In genomic region chr3:128681277-128681829, GRCh38 we compare ENCODE assay signal across 8 cellular contexts. TPM values are rescaled to one million over a fixed set of nuclear protein-coding genes. Genes with fewer than 3 reads are reported as not detected.
DNase-seq lines count a peak whose midpoint lies in the region; ATAC-seq lines count a peak whose summit lies in the region.

No MANE protein-coding gene starts in this region.

- POLR2A ChIA-PET in activated CD4-positive, alpha-beta memory T cell treated with anti-CD3 and anti-CD28 coated beads, Interleukin-2, amount 10 ng/mL, durations not matched to agents 7 days and 5 days (lab: Charles Lee): interaction anchor here (0.8 to 3.9 kb wide), 24 partner anchors 8 to 635 kb away, joined by 3 to 59 read pairs (median 8); partner anchors contain the start of genes ACAD9, RAB7A and RPN1

- H3K27ac Mint-ChIP-seq in activated CD4-positive, alpha-beta memory T cell treated with anti-CD3 and anti-CD28 coated beads, Interleukin-2, amount 10 ng/mL, durations not matched to agents 7 days and 5 days: peak overlapping the region; percentile 86

- H3K4me3 Mint-ChIP-seq in activated CD4-positive, alpha-beta memory T cell treated with anti-CD3 and anti-CD28 coated beads, Interleukin-2, amount 10 ng/mL, durations not matched to agents 7 days and 5 days: peak overlapping the region; percentile 86

- peak; percentile 27 for DNase-seq in HPDE6-E6E7 (ENCODE audit: extremely low spot score)
- no peak for DNase-seq in activated CD4-positive, alpha-beta memory T cell treated with anti-CD3 and anti-CD28 coated beads, Interleukin-2, amount 10 ng/mL, durations not matched to agents 7 days and 5 days
- peak; percentile 33 for DNase-seq in smooth muscle cell of the brain vasculature (ENCODE audit: low read depth, low spot score)
- no peak for DNase-seq in NCI-H128 (lab: John Stamatoyannopoulos, UW; ENCODE audit: unreplicated experiment)

- no peaks in the 10 kb centered on the region for H3K27me3 ChIP-seq in BLaER1 treated with 17β-estradiol and CSF1 and Interleukin-3, amounts not matched to agents 10 nM and 100 nM

- H3K4me1 Mint-ChIP-seq in activated CD4-positive, alpha-beta memory T cell treated with anti-CD3 and anti-CD28 coated beads, Interleukin-2, amount 10 ng/mL, durations not matched to agents 7 days and 5 days: peaks cover 35% of the 10 kb centered on the region

- no peaks in the 10 kb centered on the region for H3K36me3 ChIP-seq in BLaER1 treated with 17β-estradiol and CSF1 and Interleukin-3, amounts not matched to agents 10 nM and 100 nM

- ATAC-seq in HG03457 (IDR thresholded peaks at IDR 0.05; ENCODE audit: unreplicated experiment) (no peak), HG03159 (IDR thresholded peaks at IDR 0.05; ENCODE audit: unreplicated experiment) (no peak)

- H3K9me3 Mint-ChIP-seq in activated CD4-positive, alpha-beta memory T cell treated with anti-CD3 and anti-CD28 coated beads, Interleukin-2, amount 10 ng/mL, durations not matched to agents 7 days and 5 days: no peaks in the 10 kb centered on the region

- H3K27me3 Mint-ChIP-seq in activated CD4-positive, alpha-beta memory T cell treated with anti-CD3 and anti-CD28 coated beads, Interleukin-2, amount 10 ng/mL, durations not matched to agents 7 days and 5 days: peaks cover 6% of the 10 kb centered on the region

- no peaks in the 10 kb centered on the region for H3K9me3 ChIP-seq in BLaER1 treated with 17β-estradiol and CSF1 and Interleukin-3, amounts not matched to agents 10 nM and 100 nM (replicated peaks in 1 of 11)

- peaks cover 27 to 64% (median 52%) of the 10 kb centered on the region in 10 experiments for H3K4me1 ChIP-seq in BLaER1 treated with 17β-estradiol and CSF1 and Interleukin-3, amounts not matched to agents 10 nM and 100 nM

- CTCF ChIA-PET in activated CD4-positive, alpha-beta memory T cell treated with anti-CD3 and anti-CD28 coated beads, Interleukin-2, amount 10 ng/mL, durations not matched to agents 7 days and 5 days (lab: Charles Lee): interaction anchor here (0.6 to 7.7 kb wide), 46 partner anchors 10 to 694 kb away, joined by 3 to 187 read pairs (median 6); partner anchors contain the start of genes ACAD9, EEFSEC, RAB7A and RPN1

- peak overlapping the region; percentile 56 to 78 (median 65) for H3K4me3 ChIP-seq in BLaER1 treated with 17β-estradiol and CSF1 and Interleukin-3, amounts not matched to agents 10 nM and 100 nM
- peak overlapping the region; percentile 71 for H3K4me3 ChIP-seq in iPS-11a (ENCODE audit: low read depth, low read length)

- peak overlapping the region; percentile 86 to 98 (median 96) for H3K27ac ChIP-seq in BLaER1 treated with 17β-estradiol and CSF1 and Interleukin-3, amounts not matched to agents 10 nM and 100 nM

- no peaks in the 10 kb centered on the region for H4K20me1 ChIP-seq in BLaER1 treated with 17β-estradiol and CSF1 and Interleukin-3, amounts not matched to agents 10 nM and 100 nM

- H3K36me3 Mint-ChIP-seq in activated CD4-positive, alpha-beta memory T cell treated with anti-CD3 and anti-CD28 coated beads, Interleukin-2, amount 10 ng/mL, durations not matched to agents 7 days and 5 days (ENCODE audit: low read depth): no peaks in the 10 kb centered on the region

- peak overlapping the region; percentile 86 to 96 (median 90) for H3K9ac ChIP-seq in BLaER1 treated with 17β-estradiol and CSF1 and Interleukin-3, amounts not matched to agents 10 nM and 100 nM

- peak overlapping the region; percentile 67 to 85 (median 82) for H3K4me2 ChIP-seq in BLaER1 treated with 17β-estradiol and CSF1 and Interleukin-3, amounts not matched to agents 10 nM and 100 nM

RNA-seq across cellular contexts. Expression of gene RPN1, which starts 30.7 kb away (rescaled TPM):
- total RNA-seq in activated CD4-positive, alpha-beta memory T cell treated with anti-CD3 and anti-CD28 coated beads, Interleukin-2, amount 10 ng/mL, durations not matched to agents 7 days and 5 days: 100 to 1,000 TPM; 190 to 192 TPM

RNA-seq across cellular contexts. Expression of gene RAB7A, which starts 44.6 kb away (rescaled TPM):
- total RNA-seq in activated CD4-positive, alpha-beta memory T cell treated with anti-CD3 and anti-CD28 coated beads, Interleukin-2, amount 10 ng/mL, durations not matched to agents 7 days and 5 days: 100 to 1,000 TPM; 213 to 225 TPM

Comparison
In these comparisons a context has a peak if more than half of its experiments do, and no peak if none do; other contexts are left out.
1. DNase-seq: peak in HPDE6-E6E7 (single experiment) and smooth muscle cell of the brain vasculature (single experiment); none in activated CD4-positive, alpha-beta memory T cell treated with anti-CD3 and anti-CD28 coated beads, Interleukin-2, amount 10 ng/mL, durations not matched to agents 7 days and 5 days (single experiment) and NCI-H128 (single experiment).